ENCODE assay signal across 9 cellular contexts in genomic region chr1:108817016-108817415, GRCh38. TPM values are rescaled to one million over a fixed set of nuclear protein-coding genes. Genes with fewer than 3 reads are reported as not detected.
DNase-seq lines count a peak whose midpoint lies in the region; ATAC-seq, FAIRE-seq and TF ChIP-seq lines count a peak whose summit lies in the region.
"Had no signal": no experiment of that assay in that cellular context is flagged by ENCODE, and none has a peak within 500 bp of the region (broad histone marks: within the 10 kb centered on the region; RNA-seq: fewer than 3 reads in every experiment).

No MANE protein-coding gene starts in this region.

- peak overlapping the region; percentile 97 for H3K27ac ChIP-seq in AG04450 (ENCODE audit: low read depth, low read length)
- no peak overlapping the region for H3K27ac ChIP-seq in H1 (ENCODE audit: low read depth, low read length)

- H3K4me1 ChIP-seq in H1 (replicated peaks in 1 of 4; ENCODE audit: control insufficient read depth in 3 of 4, insufficient read depth in 4 of 4, low read length in 3 of 4) (peaks cover 0 to 25% (median 5%) of the 10 kb centered on the region in 4 experiments; a peak in 4 of 7 replicates), mucosa of stomach (ENCODE audit: control insufficient read depth, insufficient read depth, low read length) (peaks cover 9% of the 10 kb centered on the region)

- no peak for DNase-seq in AG04450 (ENCODE audit: low read depth, low spot score)
- DNase-seq in NCI-H2107 treated with DMSO at 0.1 percent for 48 hours (lab: John Stamatoyannopoulos, UW; ENCODE audit: unreplicated experiment): peak; percentile 94
- DNase-seq in H1 (ENCODE audit: low read depth in 1 of 2, low spot score in 2 of 2): no peak
- DNase-seq in activated CD8-positive, alpha-beta memory T cell treated with anti-CD3 and anti-CD28 coated beads, Interleukin-2, amount 10 ng/mL, durations not matched to agents 7 days and 5 days: no peak

- no peak overlapping the region for H4K8ac ChIP-seq in H1 (ENCODE audit: extremely low read depth, insufficient read depth, low read length)

- 0 out of 2 replicates have a peak overlapping the region, but pooled peaks have one; percentile 81 for H2BK12ac ChIP-seq in H1 (ENCODE audit: low read depth, low read length)

- no peak for FAIRE-seq in H1 (lab: Jason Lieb, UNC)
- FAIRE-seq: bronchial epithelial cell had no signal

- no peak for TF ChIP-seq POLR2A in H1 (IDR thresholded peaks at IDR 0.05; ENCODE audit: control extremely low read depth in 1 of 2, low read depth in 2 of 2, low read length in 2 of 2)

- peak overlapping the region; percentile 58 for H4K5ac ChIP-seq in H1 (ENCODE audit: insufficient read length, low read depth, low read length)

- no peaks in the 10 kb centered on the region for H3K9me3 Mint-ChIP-seq in activated CD8-positive, alpha-beta memory T cell treated with anti-CD3 and anti-CD28 coated beads, Interleukin-2, amount 10 ng/mL, durations not matched to agents 7 days and 5 days (ENCODE audit: low read depth)

- peak overlapping the region; percentile 26 for H2BK120ac ChIP-seq in H1 (replicated peaks; ENCODE audit: low read depth, low read length)

- H3K4me2 ChIP-seq in H1 (ENCODE audit: insufficient read depth in 1 of 2, low read depth in 2 of 2, low read length in 2 of 2): 0 out of 4 replicates have a peak overlapping the region, but pooled peaks of 1 of the 2 experiments have one; percentile 10

- no peak overlapping the region for H3K4ac ChIP-seq in H1 (replicated peaks; ENCODE audit: insufficient read length, low read depth, low read length)

- H3K36me3 ChIP-seq in H1 (ENCODE audit: control insufficient read depth in 2 of 4, insufficient read depth in 4 of 4, low read length in 3 of 4) (no peaks in the 10 kb centered on the region), mucosa of stomach (ENCODE audit: control insufficient read depth, insufficient read depth, low read length) (no peaks in the 10 kb centered on the region)

- H2BK20ac ChIP-seq in H1 (ENCODE audit: low read length): no peak overlapping the region

- H3K9me3 ChIP-seq in AG04450 (ENCODE audit: control insufficient read depth, insufficient read depth, low read length): no peaks in the 10 kb centered on the region
- H3K9me3 ChIP-seq in H1 (ENCODE audit: insufficient read depth in 2 of 2, low read depth in 1 of 2, low read length in 1 of 2): no peaks in the 10 kb centered on the region
- H3K9me3 ChIP-seq in mucosa of stomach (ENCODE audit: control insufficient read depth, low read length): no peaks in the 10 kb centered on the region

- H3K4me3 ChIP-seq in AG04450 (ENCODE audit: low read depth, low read length) (no peak overlapping the region), H1 (ENCODE audit: extremely low read depth in 1 of 4, insufficient read depth in 2 of 4, low read depth in 3 of 4, low read length in 4 of 4) (no peak overlapping the region), mucosa of stomach (ENCODE audit: low read length) (no peak overlapping the region)

- no peaks in the 10 kb centered on the region for H3K23me2 ChIP-seq in H1 (ENCODE audit: low read depth, low read length)

- no peak overlapping the region; the same call in 1 of the 2 replicates for H2BK5ac ChIP-seq in H1 (ENCODE audit: low read depth, low read length)

- TF ChIP-seq RAD21 in H1 (IDR thresholded peaks at IDR 0.05 in 1 of 2, conservative IDR thresholded peaks at IDR 0.05 in 1 of 2; ENCODE audit: low read depth in 2 of 2, low read length in 2 of 2): no peak

- 90% methylated on average over 8 of the region's 8 CpGs; no CpG with 5 or more reads in 1 of the 2 experiments for WGBS in H1 (ENCODE audit: extremely low coverage in 1 of 2, insufficient coverage in 1 of 2, insufficient read length in 1 of 2, insufficient replicate concordance in 2 of 2, low coverage in 1 of 2, low lambda C conversion rate in 2 of 2, missing lambda C conversion rate in 1 of 2), 2 experiments

- TF ChIP-seq EP300 in H1 (IDR thresholded peaks at IDR 0.05; ENCODE audit: borderline replicate concordance in 1 of 2, low read depth in 2 of 2, low read length in 2 of 2): no peak

- H4K91ac ChIP-seq in H1 (replicated peaks; ENCODE audit: insufficient read length, low read length): peak overlapping the region; percentile 94

- H2BK15ac ChIP-seq in H1 (ENCODE audit: low read length): peak overlapping the region; percentile 81; the same call in 1 of the 2 replicates

- H3K36me3 Mint-ChIP-seq in activated CD8-positive, alpha-beta memory T cell treated with anti-CD3 and anti-CD28 coated beads, Interleukin-2, amount 10 ng/mL, durations not matched to agents 7 days and 5 days: no peaks in the 10 kb centered on the region

- no peaks in the 10 kb centered on the region for H4K20me1 ChIP-seq in H1 (replicated peaks in 1 of 2; ENCODE audit: control insufficient read depth in 1 of 2, insufficient read depth in 2 of 2, low read length in 2 of 2)

- H3K9ac ChIP-seq in H1 (replicated peaks in 1 of 4; ENCODE audit: extremely low read depth in 1 of 4, low read depth in 3 of 4, low read length in 3 of 4) (peak overlapping the region in 2 of 4 experiments; percentile 14 to 31; a peak in 2 of 7 replicates), mucosa of stomach (ENCODE audit: low read length) (peak overlapping the region; percentile 52)

- TF ChIP-seq CTCF in AG04450 (IDR thresholded peaks at IDR 0.05; ENCODE audit: low read depth, low read length): no peak
- TF ChIP-seq CTCF in H1 (IDR thresholded peaks at IDR 0.05; ENCODE audit: control extremely low read depth in 1 of 3, insufficient read depth in 1 of 3, low read depth in 1 of 3, low read length in 3 of 3): no peak

- POLR2A ChIA-PET in AG04450 (lab: Yijun Ruan, JAX): interaction anchor here (0.6 to 1.2 kb wide), 6 partner anchors 12 to 125 kb away, joined by 3 to 11 read pairs (median 4); partner anchors contain the start of genes GPSM2, PRPF38B and STXBP3
- POLR2A ChIA-PET in H1 (lab: Charles Lee; ENCODE audit: partially characterized antibody): interaction anchor here (0.9 to 1.0 kb wide), 2 partner anchors 60 to 67 kb away, joined by 3 read pairs; partner anchors contain the start of gene GPSM2

- ATAC-seq in GM19455 (IDR thresholded peaks at IDR 0.05; ENCODE audit: unreplicated experiment): no peak
- no peak for ATAC-seq in GM21447 (IDR thresholded peaks at IDR 0.05; ENCODE audit: unreplicated experiment)
- ATAC-seq in HG03565 (IDR thresholded peaks at IDR 0.05; ENCODE audit: unreplicated experiment): no peak
- no peak for ATAC-seq in activated CD8-positive, alpha-beta memory T cell treated with anti-CD3 and anti-CD28 coated beads, Interleukin-2, amount 10 ng/mL, durations not matched to agents 7 days and 5 days

- CTCF ChIA-PET in AG04450 (lab: Charles Lee) (interaction anchor here (0.7 to 5.4 kb wide), 4 partner anchors 11 to 84 kb away, joined by 4 to 55 read pairs (median 10); no protein-coding TSS in a partner anchor), H1 (lab: Charles Lee; ENCODE audit: partially characterized antibody) (interaction anchor here (0.8 to 1.2 kb wide), 4 partner anchors 12 to 81 kb away, joined by 3 read pairs; no protein-coding TSS in a partner anchor)
- CTCF ChIA-PET in activated CD8-positive, alpha-beta memory T cell treated with anti-CD3 and anti-CD28 coated beads, Interleukin-2, amount 10 ng/mL, durations not matched to agents 7 days and 5 days (lab: Charles Lee): interaction anchor here (1.7 to 2.3 kb wide), 2 partner anchors 10 to 11 kb away, joined by 6 to 9 read pairs; no protein-coding TSS in a partner anchor

- no peaks in the 10 kb centered on the region for H3K79me1 ChIP-seq in H1 (ENCODE audit: low read depth, low read length)

- no peak overlapping the region for H3K14ac ChIP-seq in H1 (ENCODE audit: insufficient read length)

- H3K27me3 ChIP-seq in AG04450 (ENCODE audit: control insufficient read depth, insufficient read depth, low read length) (no peaks in the 10 kb centered on the region), H1 (replicated peaks in 1 of 4; ENCODE audit: control insufficient read depth in 3 of 4, extremely low read depth in 1 of 4, insufficient read depth in 3 of 4, low read length in 3 of 4) (no peaks in the 10 kb centered on the region), mucosa of stomach (ENCODE audit: control insufficient read depth, insufficient read depth, low read length) (no peaks in the 10 kb centered on the region)

- H3K79me2 ChIP-seq in H1 (ENCODE audit: control insufficient read depth in 1 of 2, insufficient read depth in 2 of 2, low read length in 2 of 2): no peaks in the 10 kb centered on the region

- H3K27ac Mint-ChIP-seq in activated CD8-positive, alpha-beta memory T cell treated with anti-CD3 and anti-CD28 coated beads, Interleukin-2, amount 10 ng/mL, durations not matched to agents 7 days and 5 days: no peak overlapping the region

- H3K56ac ChIP-seq in H1 (replicated peaks; ENCODE audit: insufficient read length, low read depth, low read length): no peak overlapping the region

- H3K27me3 Mint-ChIP-seq in activated CD8-positive, alpha-beta memory T cell treated with anti-CD3 and anti-CD28 coated beads, Interleukin-2, amount 10 ng/mL, durations not matched to agents 7 days and 5 days: peaks cover 20% of the 10 kb centered on the region

- no peak overlapping the region for H3K18ac ChIP-seq in H1 (ENCODE audit: extremely low read depth, low read length)

- H2AK5ac ChIP-seq in H1 (ENCODE audit: low read depth, low read length): no peak overlapping the region

- H3K4me1 Mint-ChIP-seq in activated CD8-positive, alpha-beta memory T cell treated with anti-CD3 and anti-CD28 coated beads, Interleukin-2, amount 10 ng/mL, durations not matched to agents 7 days and 5 days: no peaks in the 10 kb centered on the region

- H2AFZ ChIP-seq in H1 (ENCODE audit: low read length): peak overlapping the region; percentile 79

- no peak overlapping the region for H3K23ac ChIP-seq in H1 (ENCODE audit: insufficient read length)

- H3K4me3 Mint-ChIP-seq in activated CD8-positive, alpha-beta memory T cell treated with anti-CD3 and anti-CD28 coated beads, Interleukin-2, amount 10 ng/mL, durations not matched to agents 7 days and 5 days: no peak overlapping the region

RNA-seq across cellular contexts. Expression of gene AKNAD1, which starts 39.9 kb away (rescaled TPM):
- polyA plus RNA-seq in AG04450 (2011; rRNA removed) (0.45 and 0.86 TPM in 2 replicates), H1 (2011; rRNA removed) (not detected in 2 replicates)
- polyA minus RNA-seq in AG04450 (2011; rRNA and poly(A)+ RNA removed): 0.18 and 0.26 TPM in 2 replicates
- total RNA-seq in H1 (2021; fragmentation: NEBNext Ultra II Directional; extraction: Animal tissue kit (Norgen Biotek cat#: 25700)): not detected in 2 replicates
- not detected for polyA plus RNA-seq in H1 (2011; cell fraction: cytosol; rRNA removed)
- not detected for polyA plus RNA-seq in H1 (2011; cell fraction: nucleus; rRNA removed)
- not detected in 4 replicates for polyA plus RNA-seq in H1 (2012, experiment 1 of 2)
- not detected for polyA plus RNA-seq in H1 (2012, experiment 2 of 2)
- polyA plus RNA-seq in H1 (2013, experiment 1 of 2): 0.10 TPM
- not detected for polyA plus RNA-seq in H1 (2013, experiment 2 of 2)
- polyA minus RNA-seq in H1 (2011; rRNA and poly(A)+ RNA removed): 0.85 TPM in 1 of 2 replicates, not detected in the other
- not detected for polyA minus RNA-seq in H1 (2011; cell fraction: cytosol; rRNA and poly(A)+ RNA removed)
- not detected for polyA minus RNA-seq in H1 (2011; cell fraction: nucleus; rRNA and poly(A)+ RNA removed)
- not detected for total RNA-seq in activated CD8-positive, alpha-beta memory T cell treated with anti-CD3 and anti-CD28 coated beads, Interleukin-2, amount 10 ng/mL, durations not matched to agents 7 days and 5 days
- total RNA-seq: bronchial epithelial cell had no signal

RNA-seq across cellular contexts. Expression of gene GPSM2, which starts 59.8 kb away (rescaled TPM):
- polyA plus RNA-seq in AG04450 (2011; rRNA removed) (10.0 and 14.3 TPM in 2 replicates), H1 (2011; rRNA removed) (3.3 and 6.5 TPM in 2 replicates)
- polyA minus RNA-seq in AG04450 (2011; rRNA and poly(A)+ RNA removed): 8.6 and 12.3 TPM in 2 replicates
- total RNA-seq in H1 (2021; fragmentation: NEBNext Ultra II Directional; extraction: Animal tissue kit (Norgen Biotek cat#: 25700)): 10.3 and 12.7 TPM in 2 replicates
- 5.4 TPM for polyA plus RNA-seq in H1 (2011; cell fraction: cytosol; rRNA removed)
- polyA plus RNA-seq in H1 (2011; cell fraction: nucleus; rRNA removed): 3.3 TPM
- 6.1 to 8.1 TPM (median 7.1 TPM) in 4 replicates for polyA plus RNA-seq in H1 (2012, experiment 1 of 2)
- 0.64 TPM for polyA plus RNA-seq in H1 (2012, experiment 2 of 2)
- polyA plus RNA-seq in H1 (2013, experiment 1 of 2): 11.9 TPM
- polyA plus RNA-seq in H1 (2013, experiment 2 of 2): 11.4 TPM
- polyA minus RNA-seq in H1 (2011; rRNA and poly(A)+ RNA removed): 7.9 and 11.8 TPM in 2 replicates
- 5.3 TPM for polyA minus RNA-seq in H1 (2011; cell fraction: cytosol; rRNA and poly(A)+ RNA removed)
- 13.9 TPM for polyA minus RNA-seq in H1 (2011; cell fraction: nucleus; rRNA and poly(A)+ RNA removed)
- total RNA-seq in activated CD8-positive, alpha-beta memory T cell treated with anti-CD3 and anti-CD28 coated beads, Interleukin-2, amount 10 ng/mL, durations not matched to agents 7 days and 5 days: 10 to 100 TPM; 30.8 to 47.3 TPM
